ENCODE assay signal across 9 cellular contexts in the genomic region with DNA sequence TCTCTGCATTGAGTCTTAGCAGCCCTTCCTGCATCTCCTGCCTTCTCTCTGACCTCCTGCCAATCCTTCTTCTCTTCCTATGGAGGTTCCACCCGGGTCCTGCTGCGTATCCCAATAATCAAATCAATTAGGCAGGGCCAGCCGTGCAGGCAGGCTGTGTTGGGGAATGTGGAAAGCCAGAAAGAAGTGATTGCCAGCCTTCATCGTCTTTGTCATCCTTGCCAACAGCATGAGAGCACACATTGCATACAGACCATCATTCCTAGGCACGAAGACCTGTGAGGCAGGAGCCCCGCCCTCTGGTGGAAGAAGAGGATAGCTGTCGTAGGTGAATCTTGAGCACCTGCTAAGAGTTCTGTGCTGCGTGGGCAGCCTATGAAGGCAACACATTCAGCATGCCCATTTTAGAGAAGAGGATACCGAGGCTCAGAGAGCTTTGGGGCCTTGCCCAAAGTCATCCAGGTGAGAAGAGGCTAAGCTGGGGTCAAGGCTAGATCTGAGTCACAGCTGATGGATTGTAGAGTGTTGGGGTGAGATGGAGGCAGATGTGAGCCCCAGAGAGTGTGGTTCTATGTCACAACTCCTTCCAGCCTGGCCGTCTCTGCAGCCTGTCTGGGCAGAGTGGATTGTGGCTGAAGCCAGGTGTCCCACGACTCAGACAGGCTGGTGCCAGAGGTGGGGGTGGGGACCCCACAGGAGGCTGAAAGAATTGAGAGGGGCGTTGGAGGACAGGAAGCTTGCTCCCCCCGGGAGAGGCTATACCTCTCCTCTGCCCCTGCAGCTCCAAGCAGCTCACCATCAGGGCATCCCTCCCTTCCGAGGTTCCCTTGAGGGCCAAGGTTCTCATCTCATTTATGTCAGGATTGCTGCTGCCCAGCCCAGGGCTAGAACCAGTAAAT. TPM values are rescaled to one million over a fixed set of nuclear protein-coding genes. Genes with fewer than 3 reads are reported as not detected.
A peak's percentile ranks its signal among the peaks of the same experiment; 100 is the strongest.
DNase-seq lines count a peak whose midpoint lies in the region; ATAC-seq, FAIRE-seq and TF ChIP-seq lines count a peak whose summit lies in the region.
"Had no signal": no experiment of that assay in that cellular context is flagged by ENCODE, and none has a peak within 500 bp of the region (broad histone marks: within the 10 kb centered on the region; RNA-seq: fewer than 3 reads in every experiment).

No MANE protein-coding gene starts in this region.

- H3K9me3 ChIP-seq in small intestine (ENCODE audit: control insufficient read depth, low read depth), result no peaks in the 10 kb centered on the region

- peak; percentile 52 for ATAC-seq in HG03175 (IDR thresholded peaks at IDR 0.05; ENCODE audit: unreplicated experiment)
- no peak for ATAC-seq in Right ventricle myocardium inferior

- peak overlapping the region; percentile 17 to 94 (median 56) for H3K27ac Mint-ChIP-seq in brain

- no peaks in the 10 kb centered on the region for H3K4me1 ChIP-seq in small intestine (ENCODE audit: control insufficient read depth in 2 of 2, insufficient read depth in 1 of 2, low read depth in 1 of 2, low read length in 1 of 2)

- WGBS in small intestine, 3 donors, result 50 to 72% (median 65%) methylated on average over 14 of the region's 14 CpGs

- intact Hi-C loops in Right ventricle myocardium inferior (cut with DNase I), result no loop called here

- peak overlapping the region in 1 of 5 experiments; percentile 20 for H3K4me3 Mint-ChIP-seq in brain

- peaks cover 38% of the 10 kb centered on the region for H3K36me3 Mint-ChIP-seq in brain

- peaks cover 71% of the 10 kb centered on the region for H3K4me1 Mint-ChIP-seq in brain

- peak in 1 of 2 experiments; percentile 26 for TF ChIP-seq CTCF in brain (conservative IDR thresholded peaks at IDR 0.05)

- H3K27me3 Mint-ChIP-seq in brain, result no peaks in the 10 kb centered on the region

- H3K4me3 ChIP-seq in small intestine (ENCODE audit: low read depth in 1 of 2, low read length in 2 of 2), result no peak overlapping the region
- H3K4me3 ChIP-seq: GM23248 had no signal

- no peak for FAIRE-seq in small intestine (lab: Jason Lieb, UNC)

- no peak overlapping the region for H3K27ac ChIP-seq in small intestine (ENCODE audit: low read depth in 1 of 2, low read length in 1 of 2)
- H3K27ac ChIP-seq: GM23248 had no signal

- DNase-seq in NCI-H524 (lab: John Stamatoyannopoulos, UW) (peak; percentile 17 to 34), NCI-H524 treated with DMSO at 0.1 percent for 48 hours (lab: John Stamatoyannopoulos, UW) (no peak), small intestine (peak; percentile 16), ACHN (no peak), SKM-1 (lab: John Stamatoyannopoulos, UW; ENCODE audit: unreplicated experiment) (no peak), Right ventricle myocardium inferior (ENCODE audit: missing footprints) (no peak)

- H3K27me3 ChIP-seq in small intestine (ENCODE audit: control insufficient read depth in 2 of 2, insufficient read depth in 2 of 2, low read length in 2 of 2), result no peaks in the 10 kb centered on the region

- peaks cover 0 to 9% (median 2%) of the 10 kb centered on the region in 5 experiments for H3K9me3 Mint-ChIP-seq in brain

- in situ Hi-C loops in ACHN (cut with HindIII; ENCODE audit: low pct_ligation_motif_present, low pct_unique_long_range_greater_than_20kb, low sequenced_read_pairs), result no loop called here

- no peaks in the 10 kb centered on the region for H3K36me3 ChIP-seq in small intestine (ENCODE audit: control insufficient read depth in 2 of 2, insufficient read depth in 2 of 2, low read length in 2 of 2)

RNA-seq across cellular contexts. Expression of gene C14orf132, which starts 12.7 kb away (rescaled TPM):
- polyA plus RNA-seq in brain (ENCODE audit: insufficient read depth, low read depth, low replicate concordance) (69.2 TPM), small intestine (10 to 100 TPM in 1 of 3 donors, 1 to 10 TPM in 1, under 1 TPM in 1; 0.45 to 10.1 (median 1.4) TPM)
- total RNA-seq in Right ventricle myocardium inferior, result 1.5 TPM

Comparison
In these comparisons a context has a peak if more than half of its experiments do, and no peak if none do; other contexts are left out.
1. DNase-seq: peak in NCI-H524 (2 of 2) and small intestine (single experiment); none in NCI-H524 treated with DMSO at 0.1 percent for 48 hours (single experiment), ACHN (single experiment), SKM-1 (single experiment) and Right ventricle myocardium inferior (single experiment).